ENCODE assay signal across 20 cellular contexts in the genomic region with DNA sequence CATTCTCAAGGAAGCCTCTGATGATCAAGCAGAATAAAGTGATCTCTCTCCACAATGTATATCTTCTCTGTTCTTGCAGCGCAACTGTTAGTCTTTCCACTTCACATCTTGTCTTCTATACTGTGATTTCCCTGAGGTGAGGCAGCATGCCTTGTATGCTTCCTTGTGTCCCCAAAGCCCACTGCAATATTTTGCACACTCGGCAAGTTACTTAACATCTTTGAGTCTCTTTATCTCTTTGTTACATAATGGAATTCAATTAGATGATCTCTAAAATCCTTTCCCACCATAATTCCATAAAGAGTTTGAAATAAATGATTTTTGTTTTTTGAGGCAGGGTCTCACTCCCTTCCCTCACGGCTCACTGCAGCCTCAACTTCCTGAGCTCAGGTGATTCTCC. TPM values are rescaled to one million over a fixed set of nuclear protein-coding genes. Genes with fewer than 3 reads are reported as not detected.
DNase-seq lines count a peak whose midpoint lies in the region; ATAC-seq, FAIRE-seq and TF ChIP-seq lines count a peak whose summit lies in the region.
"Had no signal": no experiment of that assay in that cellular context is flagged by ENCODE, and none has a peak within 500 bp of the region (broad histone marks: within the 10 kb centered on the region; RNA-seq: fewer than 3 reads in every experiment).

No MANE protein-coding gene starts in this region.

- DNase-seq in HepG2 (ENCODE audit: low spot score) (no peak), right lobe of liver (no peak), WTC11 (ENCODE audit: low spot score) (no peak), bronchial epithelial cell (ENCODE audit: low read depth) (no peak), prostate gland (ENCODE audit: low spot score) (no peak)
- no peak for DNase-seq in activated T-cell treated with anti-CD3 and anti-CD28 coated beads, Interleukin-2, amount 50 U/mL, for 48 hours
- DNase-seq: 8988T; C1 segment of cervical spinal cord; Calu3; CD4-positive, alpha-beta memory T cell; COR-L47; DMS53; DMS79 treated with DMSO at 0.1 percent for 48 hours; GF-D8; GM23248; H7; HCEC 1CT had no signal

- no peak overlapping the region for H3K27ac ChIP-seq in HepG2 (ENCODE audit: extremely low read length, insufficient read depth, low read length)
- no peak overlapping the region for H3K27ac ChIP-seq in right lobe of liver
- H3K27ac ChIP-seq in prostate gland = no peak overlapping the region
- H3K27ac ChIP-seq: GM23248 had no signal

- TF ChIP-seq CTCF in HepG2 (CRISPR knock-in tag; IDR thresholded peaks at IDR 0.05) (no peak), right lobe of liver (IDR thresholded peaks at IDR 0.05) (no peak), WTC11 (IDR thresholded peaks at IDR 0.05) (no peak), bronchial epithelial cell (IDR thresholded peaks at IDR 0.05; ENCODE audit: insufficient read depth, low read length, severe bottlenecking) (no peak), prostate gland (IDR thresholded peaks at IDR 0.05) (no peak)

- H3K27ac Mint-ChIP-seq in WTC11 = peak overlapping the region; percentile 88

- no peak overlapping the region for H3K4me3 Mint-ChIP-seq in WTC11
- H3K4me3 Mint-ChIP-seq: CD4-positive, alpha-beta memory T cell had no signal

- no peak overlapping the region for H3K9ac ChIP-seq in HepG2 (ENCODE audit: insufficient read depth, low read depth, low read length)
- H3K9ac ChIP-seq: GM23248 had no signal

- peaks cover 4% of the 10 kb centered on the region; the same call in 1 of the 2 replicates for H3K36me3 Mint-ChIP-seq in WTC11

- WGBS in HepG2 (ENCODE audit: low lambda C conversion rate) = 97% methylated on average over 3 of the region's 3 CpGs
- 88% methylated on average over 3 of the region's 3 CpGs for WGBS in right lobe of liver (ENCODE audit: insufficient coverage, low coverage, low lambda C conversion rate, missing lambda C conversion rate)
- 96% methylated on average over 3 of the region's 3 CpGs for WGBS in prostate gland

- no peak overlapping the region for H3K4me3 ChIP-seq in HepG2 (replicated peaks in 1 of 3; ENCODE audit: insufficient read depth in 1 of 3, low read depth in 2 of 3, low read length in 3 of 3)
- no peak overlapping the region for H3K4me3 ChIP-seq in right lobe of liver
- H3K4me3 ChIP-seq in bronchial epithelial cell (ENCODE audit: low read depth, low read length) = no peak overlapping the region
- no peak overlapping the region for H3K4me3 ChIP-seq in prostate gland
- H3K4me3 ChIP-seq: GM23248 had no signal

- TF ChIP-seq RAD21 in HepG2 (CRISPR knock-in tag; IDR thresholded peaks at IDR 0.05) = no peak

- H3K9me3 Mint-ChIP-seq in WTC11 = no peaks in the 10 kb centered on the region
- H3K9me3 Mint-ChIP-seq: CD4-positive, alpha-beta memory T cell had no signal

- BruUV-seq in HepG2 (replicated peaks; lab: Mats Ljungman, UMichigan) = no TSS peak

- H3K27me3 ChIP-seq in HepG2 (ENCODE audit: control insufficient read depth in 1 of 2, insufficient read depth in 2 of 2, low read length in 2 of 2) (no peaks in the 10 kb centered on the region), right lobe of liver (no peaks in the 10 kb centered on the region), bronchial epithelial cell (ENCODE audit: control insufficient read depth, insufficient read depth, low read length) (no peaks in the 10 kb centered on the region), prostate gland (replicated peaks; ENCODE audit: insufficient read depth) (no peaks in the 10 kb centered on the region)

- in situ Hi-C loops in HepG2 (cut with HindIII; ENCODE audit: extremely low pct_ligation_motif_present, low pct_unique_long_range_greater_than_20kb) = no loop called here

- no peaks in the 10 kb centered on the region for H3K9me3 ChIP-seq in HepG2 (ENCODE audit: low read length)
- H3K9me3 ChIP-seq in right lobe of liver = no peaks in the 10 kb centered on the region
- H3K9me3 ChIP-seq in prostate gland = no peaks in the 10 kb centered on the region

- H3K4me1 ChIP-seq in HepG2 (ENCODE audit: insufficient read depth, low read length) (no peaks in the 10 kb centered on the region), right lobe of liver (no peaks in the 10 kb centered on the region), prostate gland (replicated peaks) (no peaks in the 10 kb centered on the region)

- H3K79me2 ChIP-seq in HepG2 (ENCODE audit: insufficient read depth, low read length) = no peaks in the 10 kb centered on the region

- ATAC-seq in HepG2 (no peak), right lobe of liver (no peak), WTC11 (no peak)

- CTCF ChIA-PET in HepG2 (lab: Yijun Ruan, JAX; ENCODE audit: low intra/inter-chr PET ratio, low total read pairs) = no interaction called here
- CTCF ChIA-PET in WTC11 (lab: Charles Lee) = interaction anchor here (0.6 kb wide), 1 partner anchor 12 kb away, joined by 4 read pairs; no protein-coding TSS in a partner anchor

- no peak overlapping the region for H2AFZ ChIP-seq in HepG2 (ENCODE audit: low read length)
- H2AFZ ChIP-seq: GM23248 had no signal

- TF ChIP-seq POLR2A in HepG2 (IDR thresholded peaks at IDR 0.05; ENCODE audit: insufficient read depth in 1 of 2, low read depth in 2 of 2, low read length in 2 of 2) (no peak), right lobe of liver (IDR thresholded peaks at IDR 0.05) (no peak), prostate gland (IDR thresholded peaks at IDR 0.05) (no peak)

- H3K27me3 Mint-ChIP-seq in WTC11 (ENCODE audit: low read depth) = no peaks in the 10 kb centered on the region
- H3K27me3 Mint-ChIP-seq: CD4-positive, alpha-beta memory T cell had no signal

- TF ChIP-seq EP300 in HepG2 (IDR thresholded peaks at IDR 0.05; ENCODE audit: low read depth in 2 of 2, low read length in 2 of 2) (no peak), HepG2 (CRISPR knock-in tag; IDR thresholded peaks at IDR 0.05; ENCODE audit: borderline replicate concordance) (no peak)

- intact Hi-C loops in HepG2 (cut with micrococcal nuclease; ENCODE audit: unreplicated experiment) (no loop called here), right lobe of liver (cut with DNase I) (no loop called here), prostate gland (cut with DNase I) (no loop called here)

- POLR2A ChIA-PET in HepG2 (lab: Yijun Ruan, JAX) = no interaction called here
- POLR2A ChIA-PET in WTC11 (lab: Charles Lee) = no interaction called here

- no peaks in the 10 kb centered on the region for H4K20me1 ChIP-seq in HepG2 (ENCODE audit: insufficient read depth, low read length)

- no peak for FAIRE-seq in HepG2 (lab: Jason Lieb, UNC)
- peak; percentile 7 for FAIRE-seq in bronchial epithelial cell (lab: Jason Lieb, UNC)
- FAIRE-seq: GM12892, H1 had no signal

- H3K4me1 Mint-ChIP-seq in WTC11 = no peaks in the 10 kb centered on the region
- H3K4me1 Mint-ChIP-seq: CD4-positive, alpha-beta memory T cell had no signal

- H3K36me3 ChIP-seq in HepG2 (replicated peaks in 1 of 2; ENCODE audit: control insufficient read depth in 1 of 2, insufficient read depth in 2 of 2, low read length in 2 of 2) (peaks cover 0 to 23% of the 10 kb centered on the region in 2 experiments; a peak in 4 of 5 replicates), right lobe of liver (peaks cover 0 to 26% (median 0%) of the 10 kb centered on the region in 4 donors), bronchial epithelial cell (ENCODE audit: control insufficient read depth, insufficient read depth, low read length) (peaks cover 1% of the 10 kb centered on the region), prostate gland (no peaks in the 10 kb centered on the region)

- no peak overlapping the region for H3K4me2 ChIP-seq in HepG2 (ENCODE audit: low read depth, low read length)

TF ChIP-seq in WTC11, 78 proteins besides CTCF, POLR2A, EP300 and RAD21 (continues in another document):
- TF ChIP-seq ZNF423 (CRISPR knock-in tag; IDR thresholded peaks at IDR 0.05) = no peak
- TF ChIP-seq CREB1 (CRISPR knock-in tag; IDR thresholded peaks at IDR 0.05) = no peak
- TF ChIP-seq, protein P1, sequence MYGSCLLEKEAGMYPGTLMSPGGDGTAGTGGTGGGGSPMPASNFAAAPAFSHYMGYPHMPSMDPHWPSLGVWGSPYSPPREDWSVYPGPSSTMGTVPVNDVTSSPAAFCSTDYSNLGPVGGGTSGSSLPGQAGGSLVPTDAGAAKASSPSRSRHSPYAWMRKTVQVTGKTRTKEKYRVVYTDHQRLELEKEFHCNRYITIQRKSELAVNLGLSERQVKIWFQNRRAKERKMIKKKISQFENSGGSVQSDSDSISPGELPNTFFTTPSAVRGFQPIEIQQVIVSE (CRISPR knock-in tag; IDR thresholded peaks at IDR 0.05; ENCODE audit: borderline replicate concordance) = no peak

RNA-seq across cellular contexts. Expression of a gene that starts 40.4 kb away (rescaled TPM):
- total RNA-seq in HepG2 (2016; rRNA removed; fragmentation: Illumina TruSeq; extraction: Trizol) (3.4 and 3.6 TPM in 2 replicates), right lobe of liver (100 to 1,000 TPM in 4 of 6 experiments, 10 to 100 TPM in 2; 91.4 to 175 (median 166) TPM), WTC11 (2021) (0.17 to 0.46 TPM (median 0.23 TPM) in 3 replicates), bronchial epithelial cell (1.1 and 1.8 TPM in 2 replicates), prostate gland (1 to 10 TPM in 1 of 2 donors, not detected in 1; 7.6 TPM)
- 0.20 and 0.26 TPM in 2 replicates for total RNA-seq in HepG2 (2016; cell fraction: cytosol; rRNA removed; fragmentation: Illumina TruSeq; extraction: Trizol; ENCODE audit: low read depth)
- total RNA-seq in HepG2 (2016; cell fraction: insoluble cytoplasmic fraction; rRNA removed; fragmentation: Illumina TruSeq; extraction: Trizol) = 2.7 and 3.0 TPM in 2 replicates
- total RNA-seq in HepG2 (2016; cell fraction: membrane; rRNA removed; fragmentation: Illumina TruSeq; extraction: Trizol) = 0.71 and 1.0 TPM in 2 replicates
- total RNA-seq in HepG2 (2016; cell fraction: nucleus; rRNA removed; fragmentation: Illumina TruSeq; extraction: Trizol) = 1.1 and 1.6 TPM in 2 replicates
- 0.68 and 1.1 TPM in 2 replicates for polyA plus RNA-seq in HepG2 (2011; rRNA removed)
- polyA plus RNA-seq in HepG2 (2011; cell fraction: cytosol; rRNA removed) = 0.32 and 0.96 TPM in 2 replicates
- 1.5 and 2.1 TPM in 2 replicates for polyA plus RNA-seq in HepG2 (2011; cell fraction: nucleus; rRNA removed)
- 0.41 and 0.99 TPM in 2 replicates for polyA plus RNA-seq in HepG2 (2012)
- polyA plus RNA-seq in HepG2 (2016; cell fraction: cytosol; fragmentation: Illumina TruSeq; extraction: Trizol; ENCODE audit: low read depth) = 0.14 and 0.19 TPM in 2 replicates
- polyA plus RNA-seq in HepG2 (2016; cell fraction: insoluble cytoplasmic fraction; fragmentation: Illumina TruSeq; extraction: Trizol; ENCODE audit: low read depth) = 3.2 and 3.4 TPM in 2 replicates
- 0.30 and 0.39 TPM in 2 replicates for polyA plus RNA-seq in HepG2 (2016; cell fraction: membrane; fragmentation: Illumina TruSeq; extraction: Trizol; ENCODE audit: low read depth)
- polyA plus RNA-seq in HepG2 (2016; cell fraction: nucleus; fragmentation: Illumina TruSeq; extraction: Trizol; ENCODE audit: insufficient read depth, low read depth) = 1.4 and 1.6 TPM in 2 replicates
- polyA minus RNA-seq in HepG2 (2011; rRNA and poly(A)+ RNA removed; ENCODE audit: low replicate concordance) = 0.40 and 0.68 TPM in 2 replicates
- polyA minus RNA-seq in HepG2 (2011; cell fraction: cytosol; rRNA and poly(A)+ RNA removed) = 0.40 TPM in 1 of 2 replicates, not detected in the other
- 3.6 and 3.7 TPM in 2 replicates for polyA minus RNA-seq in HepG2 (2011; cell fraction: nucleus; rRNA and poly(A)+ RNA removed)
- total RNA-seq: Daoy, GM23248 had no signal
- polyA plus RNA-seq: CD4-positive, alpha-beta memory T cell; GM23248 had no signal

Comparison
In these comparisons a context has a peak if more than half of its experiments do, and no peak if none do; other contexts are left out.
1. RNA of a gene that starts 40.4 kb away (total RNA-seq): 91.4 to 175 TPM in right lobe of liver; 7.6 TPM in prostate gland, 0.20 to 3.6 TPM in HepG2, 1.1 to 1.8 TPM in bronchial epithelial cell and 0.17 to 0.46 TPM in WTC11; every median in the first group is over 10 times any median in the second.